15 cellular contexts compared by ENCODE assay signal in the genomic region with DNA sequence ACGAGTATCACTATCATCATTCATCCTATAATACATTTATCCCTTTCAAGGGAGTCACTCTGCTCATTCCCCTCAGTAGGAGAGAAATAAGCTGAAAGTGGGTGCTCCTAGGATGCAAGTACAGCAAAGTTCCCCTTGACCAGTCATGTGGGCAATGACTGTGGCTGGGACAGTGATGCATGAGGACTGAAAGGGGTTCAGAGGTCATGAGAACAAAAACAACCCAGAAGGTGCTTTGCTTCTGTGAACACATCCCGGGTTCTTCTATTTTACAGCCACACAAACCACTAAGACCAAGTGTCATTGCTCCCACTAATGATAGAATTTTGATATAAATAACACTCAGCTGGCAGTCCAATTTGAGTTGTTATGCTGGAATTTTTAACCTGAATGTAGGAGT.
A peak's percentile ranks its signal among the peaks of the same experiment; 100 is the strongest.
DNase-seq lines count a peak whose midpoint lies in the region; ATAC-seq and TF ChIP-seq lines count a peak whose summit lies in the region.
"Had no signal": no experiment of that assay in that cellular context is flagged by ENCODE, and none has a peak within 500 bp of the region (broad histone marks: within the 10 kb centered on the region; RNA-seq: fewer than 3 reads in every experiment).

No MANE protein-coding gene starts in this region.

- H3K27ac ChIP-seq in CD8-positive, alpha-beta T cell (ENCODE audit: low read depth, low read length): no peak overlapping the region

- intact Hi-C loops in CD8-positive, alpha-beta T cell (cut with DNase I, micrococcal nuclease): no loop called here

- H3K4me3 ChIP-seq in CD8-positive, alpha-beta T cell (ENCODE audit: low read depth, low read length): no peak overlapping the region
- H3K4me3 ChIP-seq: GM12878, HAP-1 had no signal

- no peaks in the 10 kb centered on the region for H3K27me3 ChIP-seq in CD8-positive, alpha-beta T cell (ENCODE audit: insufficient read depth, low read length)

- peaks cover 12% of the 10 kb centered on the region for H3K4me1 Mint-ChIP-seq in nephron progenitor cell
- no peaks in the 10 kb centered on the region for H3K4me1 Mint-ChIP-seq in CD8-positive, alpha-beta T cell (ENCODE audit: low read depth)
- H3K4me1 Mint-ChIP-seq: CD4-positive, alpha-beta memory T cell had no signal

- CTCF ChIA-PET in CD8-positive, alpha-beta T cell (lab: Charles Lee): no interaction called here

- H3K27me3 Mint-ChIP-seq in nephron progenitor cell (ENCODE audit: low read depth, poor library complexity): no peaks in the 10 kb centered on the region
- H3K27me3 Mint-ChIP-seq in CD8-positive, alpha-beta T cell (ENCODE audit: low read depth): no peaks in the 10 kb centered on the region
- H3K27me3 Mint-ChIP-seq: CD4-positive, alpha-beta memory T cell had no signal

- TF ChIP-seq CTCF in nephron progenitor cell (IDR thresholded peaks at IDR 0.05): no peak
- no peak for TF ChIP-seq CTCF in CD8-positive, alpha-beta T cell (IDR thresholded peaks at IDR 0.05)

- DNase-seq in NCI-H69 (lab: John Stamatoyannopoulos, UW) (peak; percentile 23), kidney tubule cell (ENCODE audit: low spot score) (peak; percentile 61), nephron progenitor cell (peak; percentile 47), HCEC 1CT (no peak), cortex of kidney (lab: John Stamatoyannopoulos, UW) (no peak)
- DNase-seq in CD8-positive, alpha-beta T cell: no peak
- DNase-seq: C1 segment of cervical spinal cord; Caco-2; CD4-positive, alpha-beta memory T cell; DMS 273 treated with DMSO at 0.1 percent for 48 hours; EL; GDM1; GOT3 had no signal

- no peak for ATAC-seq in CD8-positive, alpha-beta T cell
- ATAC-seq: GM12878 had no signal

- H3K27ac Mint-ChIP-seq in nephron progenitor cell: no peak overlapping the region
- H3K27ac Mint-ChIP-seq in CD8-positive, alpha-beta T cell: no peak overlapping the region
- H3K27ac Mint-ChIP-seq: CD4-positive, alpha-beta memory T cell had no signal

- H3K9me3 Mint-ChIP-seq in nephron progenitor cell: peaks cover 34% of the 10 kb centered on the region
- H3K9me3 Mint-ChIP-seq in CD8-positive, alpha-beta T cell: no peaks in the 10 kb centered on the region

- H3K9me3 ChIP-seq in CD8-positive, alpha-beta T cell (ENCODE audit: low read length): no peaks in the 10 kb centered on the region
- H3K9me3 ChIP-seq: Caco-2, HAP-1 had no signal

- H3K36me3 Mint-ChIP-seq in nephron progenitor cell (ENCODE audit: low read depth): peaks cover 20% of the 10 kb centered on the region
- H3K36me3 Mint-ChIP-seq in CD8-positive, alpha-beta T cell: no peaks in the 10 kb centered on the region
- H3K36me3 Mint-ChIP-seq: CD4-positive, alpha-beta memory T cell had no signal

- no peaks in the 10 kb centered on the region for H3K36me3 ChIP-seq in CD8-positive, alpha-beta T cell (ENCODE audit: insufficient read depth, low read length)
- H3K36me3 ChIP-seq: HAP-1 had no signal

- POLR2A ChIA-PET in CD8-positive, alpha-beta T cell (lab: Charles Lee): no interaction called here

- H3K4me3 Mint-ChIP-seq in nephron progenitor cell: peak overlapping the region; percentile 57
- H3K4me3 Mint-ChIP-seq in CD8-positive, alpha-beta T cell: no peak overlapping the region
- H3K4me3 Mint-ChIP-seq: CD4-positive, alpha-beta memory T cell had no signal

- no peaks in the 10 kb centered on the region for H3K4me1 ChIP-seq in CD8-positive, alpha-beta T cell (ENCODE audit: insufficient read depth, low read length)
- H3K4me1 ChIP-seq: Caco-2, HAP-1 had no signal

Comparison
In these comparisons a context has a peak if more than half of its experiments do, and no peak if none do; other contexts are left out.
1. DNase-seq: peak in NCI-H69 (single experiment), kidney tubule cell (single experiment) and nephron progenitor cell (single experiment); none in HCEC 1CT (single experiment), CD8-positive, alpha-beta T cell (0 of 7) and cortex of kidney (single experiment).